In genomic region chr1:235083589-235084323, GRCh38 we compare ENCODE assay signal across 8 cellular contexts. TPM values are rescaled to one million over a fixed set of nuclear protein-coding genes. Genes with fewer than 3 reads are reported as not detected.
DNase-seq lines count a peak whose midpoint lies in the region; FAIRE-seq and TF ChIP-seq lines count a peak whose summit lies in the region.

No MANE protein-coding gene starts in this region.

- H3K27ac ChIP-seq in DOHH2 (ENCODE audit: low read depth, low read length) (no peak overlapping the region), osteoblast (ENCODE audit: low read depth, low read length) (peak overlapping the region; percentile 92), tibial artery (peak overlapping the region; percentile 77 to 87)

- intact Hi-C loops in tibial artery (cut with DNase I; ENCODE audit: low total_unique reads): loop anchor here (2.0 to 5.0 kb wide), 4 partner anchors 96 to 585 kb away; partner anchors contain the start of gene IRF2BP2

- no peaks in the 10 kb centered on the region for H3K36me3 ChIP-seq in DOHH2 (ENCODE audit: control insufficient read depth, low read length)
- no peaks in the 10 kb centered on the region for H3K36me3 ChIP-seq in MG63
- no peaks in the 10 kb centered on the region for H3K36me3 ChIP-seq in osteoblast (ENCODE audit: insufficient read depth, low read length)
- H3K36me3 ChIP-seq in tibial artery: no peaks in the 10 kb centered on the region

- H3K27me3 ChIP-seq in DOHH2 (ENCODE audit: control insufficient read depth, low read length): no peaks in the 10 kb centered on the region; the same call in 1 of the 2 replicates
- no peaks in the 10 kb centered on the region for H3K27me3 ChIP-seq in MG63
- H3K27me3 ChIP-seq in osteoblast (ENCODE audit: insufficient read depth, low read length): no peaks in the 10 kb centered on the region
- H3K27me3 ChIP-seq in tibial artery: no peaks in the 10 kb centered on the region

- H3K4me3 ChIP-seq in DOHH2 (ENCODE audit: low read length): no peak overlapping the region
- peak overlapping the region; percentile 31 for H3K4me3 ChIP-seq in MG63
- peak overlapping the region; percentile 31 for H3K4me3 ChIP-seq in osteoblast (ENCODE audit: insufficient read depth, low read length)
- H3K4me3 ChIP-seq in tibial artery: peak overlapping the region; percentile 33 to 40

- DNase-seq in GOT3 (lab: John Stamatoyannopoulos, UW) (peak; percentile 72), MG63 (peak; percentile 88), SHP77 treated with DMSO at 0.1 percent for 48 hours (lab: John Stamatoyannopoulos, UW) (peak; percentile 81), frontal cortex (ENCODE audit: low spot score in 2 of 2) (peak; percentile 51 to 77), osteoblast (ENCODE audit: insufficient read length, low spot score, missing footprints) (peak; percentile 91), tibial artery (peak; percentile 86 to 93)
- DNase-seq in activated naive CD4-positive, alpha-beta T cell treated with Interleukin-2 at 50 U/mL for 16 hours: peak; percentile 72

- no peaks in the 10 kb centered on the region for H3K79me2 ChIP-seq in DOHH2 (ENCODE audit: control insufficient read depth, low read length)
- H3K79me2 ChIP-seq in osteoblast (ENCODE audit: insufficient read depth, low read length): no peaks in the 10 kb centered on the region

- TF ChIP-seq CTCF in DOHH2 (IDR thresholded peaks at IDR 0.05; ENCODE audit: low read depth, low read length, poor library complexity, severe bottlenecking) (peak; percentile 86), osteoblast (IDR thresholded peaks at IDR 0.05; ENCODE audit: extremely low read depth, low read depth, low read length) (peak; percentile 95), tibial artery (IDR thresholded peaks at IDR 0.05) (peak; percentile 90 to 94)

- H3F3A ChIP-seq in DOHH2 (ENCODE audit: control insufficient read depth, insufficient read depth): no peaks in the 10 kb centered on the region; the same call in 1 of the 2 replicates

- no peaks in the 10 kb centered on the region for H3K9me3 ChIP-seq in DOHH2 (ENCODE audit: control insufficient read depth, insufficient read depth, low read length)
- no peaks in the 10 kb centered on the region for H3K9me3 ChIP-seq in MG63
- H3K9me3 ChIP-seq in osteoblast (ENCODE audit: low read depth, low read length): no peaks in the 10 kb centered on the region
- no peaks in the 10 kb centered on the region for H3K9me3 ChIP-seq in tibial artery

- H4K20me1 ChIP-seq in DOHH2 (ENCODE audit: control insufficient read depth, insufficient read depth, low read depth, low read length): no peaks in the 10 kb centered on the region
- no peaks in the 10 kb centered on the region for H4K20me1 ChIP-seq in osteoblast (ENCODE audit: insufficient read depth, low read length)

- peak overlapping the region; percentile 60 for H2AFZ ChIP-seq in osteoblast (ENCODE audit: low read length)

- no peak for FAIRE-seq in frontal cortex (lab: Jason Lieb, UNC)

- no peaks in the 10 kb centered on the region for H3K9me2 ChIP-seq in DOHH2 (replicated peaks; ENCODE audit: control insufficient read depth, low read length)

- H3K4me2 ChIP-seq in DOHH2 (ENCODE audit: low read length) (peak overlapping the region; percentile 22), osteoblast (ENCODE audit: insufficient read depth, low read length) (peak overlapping the region; percentile 57)

- H3K4me1 ChIP-seq in DOHH2 (ENCODE audit: control insufficient read depth, low read length): peaks cover 6% of the 10 kb centered on the region
- peaks cover 23% of the 10 kb centered on the region for H3K4me1 ChIP-seq in osteoblast (ENCODE audit: insufficient read depth, low read length)
- peaks cover 0 to 39% (median 33%) of the 10 kb centered on the region in 4 donors for H3K4me1 ChIP-seq in tibial artery

RNA-seq across cellular contexts. Expression of gene TOMM20, which starts 44.9 kb away (rescaled TPM):
- total RNA-seq in MG63 (2014; rRNA removed; shearing (Covaris generic); ENCODE audit: low replicate concordance): 132 and 183 TPM in 2 replicates
- total RNA-seq in frontal cortex (205 TPM), osteoblast (108 and 110 TPM in 2 replicates)
